In the genomic region with DNA sequence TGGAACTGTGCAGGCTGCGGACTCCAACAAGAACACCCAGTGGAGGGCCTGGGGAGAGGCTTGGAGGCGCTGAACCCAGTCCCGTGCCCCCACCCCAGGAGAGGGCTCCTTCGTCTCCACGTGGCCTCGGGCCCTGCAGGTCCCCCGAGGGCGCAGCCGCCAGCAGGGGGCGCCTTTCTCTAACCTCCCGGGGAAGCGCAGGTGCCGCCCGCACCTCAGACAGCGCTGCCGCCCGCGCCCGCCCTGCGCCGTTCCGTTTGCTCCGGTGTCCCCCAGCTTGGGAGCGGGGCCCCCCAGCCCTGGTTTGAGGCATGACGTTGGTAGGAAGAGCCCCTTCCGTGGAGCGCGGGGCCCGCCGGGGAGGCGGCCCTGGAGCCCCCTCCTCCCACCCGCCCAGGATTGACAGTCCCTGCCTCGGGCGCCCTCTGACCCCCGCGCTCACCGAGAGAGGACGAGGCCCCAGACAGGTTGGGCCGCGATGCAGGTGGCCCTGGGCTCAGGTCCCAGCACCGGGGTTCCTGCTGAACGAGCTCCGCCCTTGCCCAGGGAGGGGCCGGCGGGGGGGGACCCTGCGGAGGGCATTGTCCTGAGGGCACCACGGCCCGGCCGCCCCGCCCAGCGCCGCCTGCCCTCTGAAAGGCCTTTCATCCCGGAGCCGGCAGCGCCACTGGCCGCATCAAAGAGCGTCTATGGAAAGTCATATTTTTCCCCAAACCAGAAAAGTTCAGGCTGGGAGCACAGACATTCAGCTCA, we compare ENCODE assay signal across 8 cellular contexts. TPM values are rescaled to one million over a fixed set of nuclear protein-coding genes. Genes with fewer than 3 reads are reported as not detected.
A peak's percentile ranks its signal among the peaks of the same experiment; 100 is the strongest.
DNase-seq lines count a peak whose midpoint lies in the region; ATAC-seq lines count a peak whose summit lies in the region.

No MANE protein-coding gene starts in this region.

- ATAC-seq in left colon (peak; percentile 67), HG03460 (IDR thresholded peaks at IDR 0.05; ENCODE audit: unreplicated experiment) (no peak)

- DNase-seq in EH (ENCODE audit: low read depth) (peak; percentile 53), NCI-H1105 (lab: John Stamatoyannopoulos, UW) (peak; percentile 65), cerebellum (ENCODE audit: low spot score) (peak; percentile 66), left colon (peak; percentile 83 to 95), amniotic stem cell (lab: John Stamatoyannopoulos, UW) (no peak)
- DNase-seq in activated CD4-positive, alpha-beta T cell treated with anti-CD3 and anti-CD28 coated beads for 24 hours (ENCODE audit: low read depth in 2 of 2): peak; percentile 92 to 93
- peak; percentile 89 for DNase-seq in stimulated activated CD4-positive, alpha-beta T cell treated with anti-CD3 and anti-CD28 coated beads, Interleukin-1b, Interleukin-23, amount 100 ng/mL, for 48 hours

- intact Hi-C loops in left colon (cut with DNase I, micrococcal nuclease): no loop called here

RNA-seq across cellular contexts. Expression of gene FOXL3, which starts 42.9 kb away (rescaled TPM):
- total RNA-seq in cerebellum (not detected), left colon (under 1 TPM in 1 of 2 donors, not detected in 1; 0.92 TPM)
